1 cellular context compared by ENCODE assay signal in genomic region chr14:22871962-22872832, GRCh38.
TF ChIP-seq lines count a peak whose summit lies in the region.

No MANE protein-coding gene starts in this region.

TF ChIP-seq in HepG2, 621 proteins besides CTCF, POLR2A, EP300 and RAD21 (continued from another document and continues in another):
- TF ChIP-seq ZNF142 (CRISPR knock-in tag; IDR thresholded peaks at IDR 0.05) = 0 out of 2 replicates have a peak, but pooled peaks have one; percentile 8
- TF ChIP-seq RERE (CRISPR knock-in tag; IDR thresholded peaks at IDR 0.05; ENCODE audit: low read depth) = no peak
- 0 out of 2 replicates have a peak, but pooled peaks have one; percentile 54 for TF ChIP-seq MLXIP (CRISPR knock-in tag; IDR thresholded peaks at IDR 0.05; ENCODE audit: borderline replicate concordance)
- no peak for TF ChIP-seq ZNF703 (CRISPR knock-in tag; IDR thresholded peaks at IDR 0.05; ENCODE audit: borderline replicate concordance)
- peak; percentile 66 for TF ChIP-seq HNRNPLL (IDR thresholded peaks at IDR 0.05; ENCODE audit: low read depth, low read length, poor library complexity, severe bottlenecking)
- TF ChIP-seq KDM6A (CRISPR knock-in tag; IDR thresholded peaks at IDR 0.05; ENCODE audit: low read depth) = peak; percentile 4; the same call in 1 of the 2 replicates
- peak; percentile 86; the same call in 1 of the 2 replicates for TF ChIP-seq ZNF343 (CRISPR knock-in tag; IDR thresholded peaks at IDR 0.05)
- peak; percentile 44; the same call in 1 of the 2 replicates for TF ChIP-seq ZFY (CRISPR knock-in tag; IDR thresholded peaks at IDR 0.05)
- TF ChIP-seq SNAPC4 (CRISPR knock-in tag; IDR thresholded peaks at IDR 0.05) = no peak
- peak; percentile 15; the same call in 1 of the 2 replicates for TF ChIP-seq ZNF609 (CRISPR knock-in tag; IDR thresholded peaks at IDR 0.05; ENCODE audit: borderline replicate concordance)
- no peak; the same call in 1 of the 2 replicates for TF ChIP-seq ZNF33A (CRISPR knock-in tag; IDR thresholded peaks at IDR 0.05; ENCODE audit: borderline replicate concordance)
- peak; percentile 67 for TF ChIP-seq PCBP2 (optimal IDR thresholded peaks at IDR 0.05; ENCODE audit: low read depth, low read length, poor library complexity, severe bottlenecking)
- TF ChIP-seq ZBTB49 (CRISPR knock-in tag; IDR thresholded peaks at IDR 0.05; ENCODE audit: borderline replicate concordance) = no peak
- TF ChIP-seq HOXD1 (CRISPR knock-in tag; IDR thresholded peaks at IDR 0.05) = 0 out of 2 replicates have a peak, but pooled peaks have one; percentile 60
- TF ChIP-seq EEA1 (CRISPR knock-in tag; IDR thresholded peaks at IDR 0.05; ENCODE audit: borderline replicate concordance) = 0 out of 2 replicates have a peak, but pooled peaks have one; percentile 3
- no peak for TF ChIP-seq MTF1 (CRISPR knock-in tag; IDR thresholded peaks at IDR 0.05)
- TF ChIP-seq PTBP1 (IDR thresholded peaks at IDR 0.05; ENCODE audit: low read depth, low read length, poor library complexity, severe bottlenecking) = peak; percentile 49
- no peak for TF ChIP-seq TFDP1 (CRISPR knock-in tag; IDR thresholded peaks at IDR 0.05; ENCODE audit: borderline replicate concordance)
